1 cellular context compared by ENCODE assay signal in the genomic region with DNA sequence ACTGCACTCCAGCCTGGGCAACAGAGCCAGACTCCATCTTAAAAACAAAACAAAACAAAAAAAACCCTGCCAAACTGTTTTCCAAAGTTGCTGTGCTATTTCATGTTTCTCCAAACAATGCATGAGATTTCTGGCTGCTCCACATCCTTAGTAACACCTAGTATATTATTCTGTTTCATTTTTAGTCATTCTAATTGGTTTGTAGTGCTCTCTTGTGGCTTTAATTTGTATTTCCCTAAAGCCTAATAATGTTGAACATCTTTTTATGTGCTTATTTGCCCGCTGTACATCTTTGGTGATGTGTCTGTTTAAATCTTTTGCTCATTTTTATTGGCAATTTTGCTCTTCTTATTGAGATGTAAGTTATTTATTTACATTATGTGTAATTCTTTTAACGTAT.
TF ChIP-seq lines count a peak whose summit lies in the region.

No MANE protein-coding gene starts in this region.

TF ChIP-seq in WTC11, 78 proteins besides CTCF, POLR2A, EP300 and RAD21 (continued from another document):
- TF ChIP-seq, protein P1, sequence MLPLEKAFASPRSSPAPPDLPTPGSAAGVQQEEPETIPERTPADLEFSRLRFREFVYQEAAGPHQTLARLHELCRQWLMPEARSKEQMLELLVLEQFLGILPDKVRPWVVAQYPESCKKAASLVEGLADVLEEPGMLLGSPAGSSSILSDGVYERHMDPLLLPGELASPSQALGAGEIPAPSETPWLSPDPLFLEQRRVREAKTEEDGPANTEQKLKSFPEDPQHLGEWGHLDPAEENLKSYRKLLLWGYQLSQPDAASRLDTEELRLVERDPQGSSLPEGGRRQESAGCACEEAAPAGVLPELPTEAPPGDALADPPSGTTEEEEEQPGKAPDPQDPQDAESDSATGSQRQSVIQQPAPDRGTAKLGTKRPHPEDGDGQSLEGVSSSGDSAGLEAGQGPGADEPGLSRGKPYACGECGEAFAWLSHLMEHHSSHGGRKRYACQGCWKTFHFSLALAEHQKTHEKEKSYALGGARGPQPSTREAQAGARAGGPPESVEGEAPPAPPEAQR (CRISPR knock-in tag; IDR thresholded peaks at IDR 0.05), result no peak
- TF ChIP-seq ZBTB21 (CRISPR knock-in tag; IDR thresholded peaks at IDR 0.05; ENCODE audit: borderline replicate concordance) (no peak), GABPB1 (CRISPR knock-in tag; IDR thresholded peaks at IDR 0.05) (no peak), FOXP4 (CRISPR knock-in tag; IDR thresholded peaks at IDR 0.05) (no peak), NFYB (CRISPR knock-in tag; conservative IDR thresholded peaks at IDR 0.05; ENCODE audit: low read depth) (no peak)
- TF ChIP-seq, protein P2, sequence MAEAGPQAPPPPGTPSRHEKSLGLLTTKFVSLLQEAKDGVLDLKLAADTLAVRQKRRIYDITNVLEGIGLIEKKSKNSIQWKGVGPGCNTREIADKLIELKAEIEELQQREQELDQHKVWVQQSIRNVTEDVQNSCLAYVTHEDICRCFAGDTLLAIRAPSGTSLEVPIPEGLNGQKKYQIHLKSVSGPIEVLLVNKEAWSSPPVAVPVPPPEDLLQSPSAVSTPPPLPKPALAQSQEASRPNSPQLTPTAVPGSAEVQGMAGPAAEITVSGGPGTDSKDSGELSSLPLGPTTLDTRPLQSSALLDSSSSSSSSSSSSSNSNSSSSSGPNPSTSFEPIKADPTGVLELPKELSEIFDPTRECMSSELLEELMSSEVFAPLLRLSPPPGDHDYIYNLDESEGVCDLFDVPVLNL (CRISPR knock-in tag; IDR thresholded peaks at IDR 0.05; ENCODE audit: borderline replicate concordance, low read depth), result no peak
